ENCODE assay signal across 8 cellular contexts in the genomic region with DNA sequence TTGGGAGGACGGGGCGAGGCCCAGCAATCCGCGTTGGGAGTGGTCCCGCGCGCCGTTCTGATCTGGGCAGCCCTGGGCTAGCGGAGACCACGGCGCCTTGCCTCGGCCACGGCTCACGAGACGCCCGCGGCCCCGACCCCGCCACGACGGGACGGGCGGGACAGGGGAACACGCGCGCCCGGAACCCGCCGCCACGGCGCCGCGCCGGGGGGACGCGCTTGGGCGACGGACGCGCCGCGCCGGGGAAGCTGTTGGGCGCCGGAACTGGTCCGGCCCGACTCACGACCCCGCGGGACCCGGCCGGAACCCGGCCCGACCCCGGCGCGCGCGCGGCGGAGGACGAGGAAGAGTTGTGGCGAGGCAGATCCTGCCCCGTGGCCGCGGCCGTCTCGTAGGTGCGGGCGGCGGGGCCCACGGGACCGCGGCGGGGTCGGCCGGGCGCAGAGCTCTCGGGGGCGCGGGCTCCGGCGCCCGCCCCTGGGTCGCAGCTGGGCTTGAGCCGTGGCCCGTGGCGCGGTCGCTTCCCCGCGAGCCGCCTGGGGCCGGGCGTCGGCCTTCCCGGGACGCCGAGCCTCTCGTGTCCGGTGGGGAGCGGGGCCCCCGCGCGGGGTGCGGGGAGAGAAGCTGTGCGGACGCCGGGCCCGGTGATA. TPM values are rescaled to one million over a fixed set of nuclear protein-coding genes. Genes with fewer than 3 reads are reported as not detected.
DNase-seq lines count a peak whose midpoint lies in the region; ATAC-seq and TF ChIP-seq lines count a peak whose summit lies in the region.

A gene (plus strand): TSS at position 251 of the 650 bp plus-strand sequence. CDS start 6,830 bp downstream, outside the sequence.

- no peak for TF ChIP-seq CTCF in choroid plexus epithelial cell (conservative IDR thresholded peaks at IDR 0.05; ENCODE audit: low read depth, low read length)

- intact Hi-C loops in left colon (cut with DNase I, micrococcal nuclease): no loop called here

- DNase-seq in AG08396 (ENCODE audit: low spot score): peak; percentile 94
- peak; percentile 22 to 53 for DNase-seq in Kasumi-1 (lab: John Stamatoyannopoulos, UW)
- peak; percentile 51 to 56 for DNase-seq in activated CD4-positive, alpha-beta T cell treated with anti-CD3 and anti-CD28 coated beads for 24 hours (ENCODE audit: low read depth in 2 of 2)
- DNase-seq in choroid plexus epithelial cell (ENCODE audit: low read depth): peak; percentile 44
- peak in 1 of 2 donors; percentile 62 for DNase-seq in left colon
- peak; percentile 35 to 60 (median 44) for DNase-seq in stimulated activated CD4-positive, alpha-beta T cell treated with anti-CD3 and anti-CD28 coated beads, Interleukin-1b, Interleukin-23, amount 100 ng/mL, for 24 hours (ENCODE audit: low read depth in 4 of 4, low spot score in 1 of 4)
- no peak for DNase-seq in NCI-H1436 (lab: John Stamatoyannopoulos, UW)

- peak within 1 kb of the TSS; percentile 67 for H3K4me3 ChIP-seq in choroid plexus epithelial cell (ENCODE audit: low read depth, low read length)

- ATAC-seq in GM19023 (IDR thresholded peaks at IDR 0.05; ENCODE audit: unreplicated experiment): peak; percentile 43
- peak; percentile 53 for ATAC-seq in left colon

RNA-seq across cellular contexts. Expression of the gene that starts here (rescaled TPM):
- total RNA-seq in left colon: 10 to 100 TPM; 55.6 to 62.9 TPM
